ENCODE assay signal across 21 cellular contexts in genomic region chr22:25622011-25622410, GRCh38. TPM values are rescaled to one million over a fixed set of nuclear protein-coding genes. Genes with fewer than 3 reads are reported as not detected.
DNase-seq lines count a peak whose midpoint lies in the region; ATAC-seq, FAIRE-seq and TF ChIP-seq lines count a peak whose summit lies in the region.
"Had no signal": no experiment of that assay in that cellular context is flagged by ENCODE, and none has a peak within 500 bp of the region (broad histone marks: within the 10 kb centered on the region; RNA-seq: fewer than 3 reads in every experiment).

No MANE protein-coding gene starts in this region.

- intact Hi-C loops in GM12878 (cut with micrococcal nuclease; ENCODE audit: unreplicated experiment): no loop called here

- H3K4me1 ChIP-seq in GM12878 (ENCODE audit: control insufficient read depth, insufficient read depth, low read length): peaks cover 47% of the 10 kb centered on the region
- H3K4me1 ChIP-seq in neural progenitor cell: peaks cover 27% of the 10 kb centered on the region
- H3K4me1 ChIP-seq: psoas muscle had no signal

- TF ChIP-seq RAD21 in GM12878 (IDR thresholded peaks at IDR 0.05; ENCODE audit: insufficient read depth, low read depth, low read length): no peak

- H3K4me2 ChIP-seq in GM12878 (ENCODE audit: control insufficient read depth, insufficient read depth): no peak overlapping the region; the same call in 1 of the 2 replicates
- no peak overlapping the region for H3K4me2 ChIP-seq in neural progenitor cell

- CTCF ChIA-PET in GM12878 (lab: Yijun Ruan, JAX): interaction anchor here (1.0 to 2.1 kb wide), 4 partner anchors 13 to 52 kb away, joined by 3 to 8 read pairs (median 6); no protein-coding TSS in a partner anchor

- H2AFZ ChIP-seq in GM12878 (ENCODE audit: control insufficient read depth, low read depth, low read length) (no peak overlapping the region), neural progenitor cell (replicated peaks) (no peak overlapping the region)

- H3K79me2 ChIP-seq in GM12878 (ENCODE audit: control insufficient read depth, insufficient read depth, low read length): peaks cover 18% of the 10 kb centered on the region
- H3K79me2 ChIP-seq in neural progenitor cell (ENCODE audit: low read depth): peaks cover 29% of the 10 kb centered on the region

- no peak overlapping the region for H3K4me3 ChIP-seq in GM12878
- H3K4me3 ChIP-seq in neural progenitor cell: no peak overlapping the region
- H3K4me3 ChIP-seq: psoas muscle had no signal

- peaks cover 2% of the 10 kb centered on the region for H3K27me3 Mint-ChIP-seq in neural progenitor cell (ENCODE audit: insufficient read depth, low read depth)

- FAIRE-seq in GM12878 (lab: Jason Lieb, UNC): no peak

- DNase-seq in EL (peak; percentile 42), M059J (ENCODE audit: low read depth) (peak; percentile 48), GM12878 (ENCODE audit: low read depth, low spot score) (no peak), neural progenitor cell (ENCODE audit: low spot score) (no peak), SIG-M5 (lab: John Stamatoyannopoulos, UW) (no peak), NCI-H345 (lab: John Stamatoyannopoulos, UW) (no peak), superior temporal gyrus (ENCODE audit: extremely low spot score) (no peak), D341Med (ENCODE audit: low spot score) (no peak)
- DNase-seq: activated CD4-positive, CD25-positive, alpha-beta regulatory T cell treated with anti-CD3 and anti-CD28 coated beads, Interleukin-2, amount 50 U/mL, for 72 hours; amniotic stem cell; DND-41; foreskin keratinocyte; KG1; kidney glomerular epithelial cell; NCI-H1417; NCI-H748 treated with DMSO at 0.1 percent for 48 hours; psoas muscle; stimulated activated CD4-positive, alpha-beta T cell treated with anti-CD3 and anti-CD28 coated beads, Interleukin-12 subunit alpha, Interleukin-12 subunit beta, amount 100 ng/mL, for 4 hours; T1000; trophoblast cell had no signal

- TF ChIP-seq EP300 in GM12878 (IDR thresholded peaks at IDR 0.05; ENCODE audit: borderline replicate concordance in 1 of 2, control insufficient read depth in 1 of 2, low read depth in 2 of 2, low read length in 2 of 2): no peak

- H3K27ac Mint-ChIP-seq in neural progenitor cell: peak overlapping the region; percentile 5
- H3K27ac Mint-ChIP-seq: activated T-helper 17 cell treated with anti-CD3 and anti-CD28 coated beads, Interleukin-2, amount 50 U/mL, for 72 hours had no signal

- no peak overlapping the region for H3K4me3 Mint-ChIP-seq in neural progenitor cell
- H3K4me3 Mint-ChIP-seq: activated T-helper 17 cell treated with anti-CD3 and anti-CD28 coated beads, Interleukin-2, amount 50 U/mL, for 72 hours had no signal

- RAD21 ChIA-PET in GM12878 (lab: Charles Lee; ENCODE audit: unreplicated experiment): interaction anchor here (1.0 to 4.2 kb wide), 5 partner anchors 47 to 59 kb away, joined by 3 to 32 read pairs (median 5); no protein-coding TSS in a partner anchor

- TF ChIP-seq POLR2A in GM12878 (IDR thresholded peaks at IDR 0.05; ENCODE audit: low read depth, low read length): no peak

- H3K36me3 ChIP-seq in GM12878 (ENCODE audit: control insufficient read depth in 2 of 2, insufficient read depth in 2 of 2, low read length in 1 of 2) (no peaks in the 10 kb centered on the region), neural progenitor cell (no peaks in the 10 kb centered on the region)

- H3K9me3 ChIP-seq in GM12878 (replicated peaks; ENCODE audit: control insufficient read depth, insufficient read depth, low read length) (no peaks in the 10 kb centered on the region), neural progenitor cell (ENCODE audit: low read depth) (no peaks in the 10 kb centered on the region)
- H3K9me3 ChIP-seq: psoas muscle had no signal

- H3K9me3 Mint-ChIP-seq in neural progenitor cell: no peaks in the 10 kb centered on the region
- H3K9me3 Mint-ChIP-seq: activated T-helper 17 cell treated with anti-CD3 and anti-CD28 coated beads, Interleukin-2, amount 50 U/mL, for 72 hours had no signal

- peak overlapping the region; percentile 16; the same call in 1 of the 2 replicates for H3K27ac ChIP-seq in GM12878 (ENCODE audit: control insufficient read depth, insufficient read depth)
- no peak overlapping the region for H3K27ac ChIP-seq in neural progenitor cell
- H3K27ac ChIP-seq: foreskin keratinocyte, psoas muscle had no signal

- peaks cover 7% of the 10 kb centered on the region for H3F3A ChIP-seq in neural progenitor cell (ENCODE audit: low read depth)

- H3K36me3 Mint-ChIP-seq in neural progenitor cell: peaks cover 6% of the 10 kb centered on the region

- no peaks in the 10 kb centered on the region for H3K27me3 ChIP-seq in GM12878 (replicated peaks in 1 of 2; ENCODE audit: control insufficient read depth in 2 of 2, insufficient read depth in 2 of 2, low read length in 1 of 2)
- H3K27me3 ChIP-seq in neural progenitor cell: no peaks in the 10 kb centered on the region
- H3K27me3 ChIP-seq: foreskin keratinocyte had no signal

- WGBS in GM12878 (ENCODE audit: insufficient coverage, insufficient replicate concordance, low lambda C conversion rate, missing lambda C conversion rate): 97% methylated on average over 9 of the region's 9 CpGs

- no peak for ATAC-seq in GM12878
- ATAC-seq: activated T-helper 17 cell treated with anti-CD3 and anti-CD28 coated beads, Interleukin-2, amount 50 U/mL, for 72 hours; foreskin keratinocyte; psoas muscle had no signal

- POLR2A ChIA-PET in GM12878 (lab: Charles Lee): no interaction called here

- H3K4me1 Mint-ChIP-seq in neural progenitor cell: peaks cover 40% of the 10 kb centered on the region

- SMC1A ChIA-PET in GM12878 (lab: Charles Lee; ENCODE audit: uncharacterized antibody, unreplicated experiment): interaction anchor here (1.0 to 7.8 kb wide), 5 partner anchors 9 to 78 kb away, joined by 3 to 61 read pairs (median 3); no protein-coding TSS in a partner anchor

- no TSS peak for BruUV-seq in GM12878 (replicated peaks; lab: Mats Ljungman, UMichigan)

- H4K20me1 ChIP-seq in GM12878 (ENCODE audit: control insufficient read depth, insufficient read depth): no peaks in the 10 kb centered on the region
- peaks cover 4% of the 10 kb centered on the region for H4K20me1 ChIP-seq in neural progenitor cell (ENCODE audit: low read depth)

- in situ Hi-C loops in GM12878 (cut with MboI): no loop called here

- TF ChIP-seq CTCF in GM12878 (IDR thresholded peaks at IDR 0.05 in 2 of 3, conservative IDR thresholded peaks at IDR 0.05 in 1 of 3; ENCODE audit: control insufficient read depth in 2 of 3, extremely low read depth in 1 of 3, insufficient read depth in 1 of 3, low read depth in 3 of 3, low read length in 3 of 3) (no peak), neural progenitor cell (IDR thresholded peaks at IDR 0.05) (no peak)

- H3K9ac ChIP-seq in GM12878 (ENCODE audit: control insufficient read depth, insufficient read depth, low read length): no peak overlapping the region
- H3K9ac ChIP-seq in neural progenitor cell: no peak overlapping the region

TF ChIP-seq in GM12878, 131 proteins besides CTCF, POLR2A, EP300 and RAD21:
- TF ChIP-seq IKZF1 (conservative IDR thresholded peaks at IDR 0.05) (0 out of 2 replicates have a peak, but pooled peaks have one; percentile 38), ELK1 (IDR thresholded peaks at IDR 0.05; ENCODE audit: low read depth, low read length) (no peak), RUNX3 (IDR thresholded peaks at IDR 0.05; ENCODE audit: low read length) (peak; percentile 54), MTA3 (IDR thresholded peaks at IDR 0.05; ENCODE audit: borderline replicate concordance, low read length) (no peak), MLLT1 (IDR thresholded peaks at IDR 0.05) (peak; percentile 47; the same call in 1 of the 2 replicates), HDAC2 (IDR thresholded peaks at IDR 0.05) (no peak)

RNA-seq across cellular contexts. Expression of gene GRK3, which starts 57.5 kb away (rescaled TPM):
- 2.4 and 4.6 TPM in 2 replicates for total RNA-seq in M059J (2014; rRNA removed; shearing (Covaris generic))
- total RNA-seq in GM12878 (2013; cell fraction: nucleolus; rRNA removed): 74.9 and 76.8 TPM in 2 replicates
- 14.3 and 16.8 TPM in 2 replicates for total RNA-seq in GM12878 (2014; rRNA removed)
- total RNA-seq in GM12878 (2014; rRNA removed; fragmentation: Illumina TruSeq; extraction: Trizol): 20.3 and 21.3 TPM in 2 replicates
- total RNA-seq in GM12878 (2021): 25.2 and 26.1 TPM in 2 replicates
- 4.5 TPM for polyA plus RNA-seq in GM12878 (2011; ENCODE audit: low read depth)
- polyA plus RNA-seq in GM12878 (2011; rRNA removed): 35.1 and 43.9 TPM in 2 replicates
- polyA plus RNA-seq in GM12878 (2011; cell fraction: cytosol; rRNA removed): 15.8 and 18.1 TPM in 2 replicates
- 23.8 and 26.8 TPM in 2 replicates for polyA plus RNA-seq in GM12878 (2011; cell fraction: nucleus; rRNA removed)
- polyA plus RNA-seq in GM12878 (2012): 5.9 and 9.7 TPM in 2 replicates
- 20.7 and 25.2 TPM in 2 replicates for polyA plus RNA-seq in GM12878 (2014; fragmentation: Illumina TruSeq; extraction: Trizol)
- polyA plus RNA-seq in GM12878 (2014; fragmentation: Nextera tagmentation; extraction: Ambion mirVana): 1 to 10 TPM; 4.3 to 4.6 TPM
- 11.6 and 15.2 TPM in 2 replicates for polyA plus RNA-seq in GM12878 (2014; rRNA removed)
- polyA plus RNA-seq in GM12878 (2016; fragmentation: Nextera tagmentation; extraction: Ambion mirVana): 1 to 10 TPM; 3.1 to 5.1 TPM
- polyA minus RNA-seq in GM12878 (2011; rRNA and poly(A)+ RNA removed): 34.4 and 41.6 TPM in 2 replicates
- 13.5 and 16.5 TPM in 2 replicates for polyA minus RNA-seq in GM12878 (2011; cell fraction: cytosol; rRNA and poly(A)+ RNA removed)
- polyA minus RNA-seq in GM12878 (2011; cell fraction: nucleus; rRNA and poly(A)+ RNA removed): 11.6 and 15.6 TPM in 2 replicates
- total RNA-seq in neural progenitor cell (ENCODE audit: low replicate concordance): 20.8 and 21.4 TPM in 2 replicates

Comparison
In these comparisons a context has a peak if more than half of its experiments do, and no peak if none do; other contexts are left out.
1. DNase-seq: peak in EL (single experiment) and M059J (single experiment); none in GM12878 (single experiment), neural progenitor cell (single experiment), SIG-M5 (single experiment), NCI-H345 (single experiment), superior temporal gyrus (single experiment) and D341Med (single experiment).